18 cellular contexts compared by ENCODE assay signal in genomic region chr5:137880313-137880712, GRCh38. TPM values are rescaled to one million over a fixed set of nuclear protein-coding genes. Genes with fewer than 3 reads are reported as not detected.
DNase-seq lines count a peak whose midpoint lies in the region; ATAC-seq, FAIRE-seq and TF ChIP-seq lines count a peak whose summit lies in the region.
"Had no signal": no experiment of that assay in that cellular context is flagged by ENCODE, and none has a peak within 500 bp of the region (broad histone marks: within the 10 kb centered on the region; RNA-seq: fewer than 3 reads in every experiment).

No MANE protein-coding gene starts in this region.

- WGBS in esophagus muscularis mucosa, result 56% methylated on average over 1 of the region's 1 CpG

- H3K9ac ChIP-seq in keratinocyte (ENCODE audit: control insufficient read depth, extremely low read depth, insufficient read depth, low read length), result no peak overlapping the region

- peaks cover 0 to 3% (median 0%) of the 10 kb centered on the region in 4 donors for H3K36me3 ChIP-seq in esophagus muscularis mucosa
- H3K36me3 ChIP-seq in keratinocyte (ENCODE audit: control insufficient read depth in 2 of 2, extremely low read depth in 1 of 2, insufficient read depth in 2 of 2, low read length in 2 of 2), result no peaks in the 10 kb centered on the region

- dilution Hi-C loops in keratinocyte (cut with MboI; ENCODE audit: extremely low pct_ligation_motif_present, low sequenced_read_pairs), result no loop called here

- peak; percentile 53 for FAIRE-seq in keratinocyte (lab: Jason Lieb, UNC)
- FAIRE-seq: islet of Langerhans, small intestine had no signal

- peak overlapping the region in 3 of 4 donors; percentile 17 to 21 (median 19) for H3K4me3 ChIP-seq in esophagus muscularis mucosa
- peak overlapping the region in 1 of 3 experiments; percentile 11 for H3K4me3 ChIP-seq in keratinocyte (ENCODE audit: control insufficient read depth in 2 of 3, extremely low read depth in 1 of 3, insufficient read depth in 2 of 3, low read depth in 1 of 3, low read length in 3 of 3)
- H3K4me3 ChIP-seq: testis had no signal

- no peaks in the 10 kb centered on the region for H4K20me1 ChIP-seq in keratinocyte (ENCODE audit: control insufficient read depth, extremely low read depth, insufficient read depth, low read length)

- H3K79me2 ChIP-seq in keratinocyte (ENCODE audit: control insufficient read depth, insufficient read depth, low read length), result no peaks in the 10 kb centered on the region

- no peaks in the 10 kb centered on the region for H3K27me3 Mint-ChIP-seq in type B pancreatic cell

- DNase-seq in RWPE1 (ENCODE audit: low spot score) (peak; percentile 15), esophagus muscularis mucosa (ENCODE audit: extremely low spot score) (no peak), keratinocyte (ENCODE audit: low read depth, low spot score) (peak; percentile 70), superior temporal gyrus (ENCODE audit: extremely low spot score) (peak; percentile 94), GM13977 (ENCODE audit: low spot score) (no peak), UCSD-AML1 (lab: John Stamatoyannopoulos, UW; ENCODE audit: unreplicated experiment) (no peak), type B pancreatic cell (ENCODE audit: extremely low spot score, unreplicated experiment) (no peak)
- DNase-seq: activated CD4-positive, CD25-positive, alpha-beta regulatory T cell; COR-L47; NCI-H2081; NCI-H524; small intestine; stimulated activated CD4-positive, alpha-beta T cell treated with anti-CD3 and anti-CD28 coated beads, Interleukin-4, amount 100 ng/mL, for 24 hours; testis had no signal

- H3K9me3 Mint-ChIP-seq in type B pancreatic cell, result no peaks in the 10 kb centered on the region
- H3K9me3 Mint-ChIP-seq: T-helper 2 cell treated with Interferon-gamma antibody and Interleukin-4, amounts not matched to agents 5 μg/mL and 100 μg/mL, for 36 hours had no signal

- in situ Hi-C loops in GM13977 (cut with MboI; ENCODE audit: low pct_unique_long_range_greater_than_20kb, low sequenced_read_pairs, unreplicated experiment), result no loop called here

- H3K27ac ChIP-seq in RWPE1 (no peak overlapping the region), esophagus muscularis mucosa (replicated peaks in 1 of 4) (peak overlapping the region; percentile 62 to 70 (median 65)), keratinocyte (ENCODE audit: control insufficient read depth, insufficient read depth, low read length) (peak overlapping the region; percentile 18)
- H3K27ac ChIP-seq: testis had no signal

- peak; percentile 43 for TF ChIP-seq EP300 in esophagus muscularis mucosa (IDR thresholded peaks at IDR 0.05)

- no peak for TF ChIP-seq POLR2A in esophagus muscularis mucosa (IDR thresholded peaks at IDR 0.05; ENCODE audit: low read depth)

- no peaks in the 10 kb centered on the region for H3K36me3 Mint-ChIP-seq in type B pancreatic cell

- H3K27ac Mint-ChIP-seq in type B pancreatic cell, result no peak overlapping the region
- H3K27ac Mint-ChIP-seq: T-helper 2 cell treated with Interferon-gamma antibody and Interleukin-4, amounts not matched to agents 5 μg/mL and 100 μg/mL, for 36 hours had no signal

- H3K4me1 Mint-ChIP-seq in type B pancreatic cell (ENCODE audit: unreplicated experiment), result no peaks in the 10 kb centered on the region

- no peaks in the 10 kb centered on the region for H3K27me3 ChIP-seq in esophagus muscularis mucosa
- H3K27me3 ChIP-seq in keratinocyte (ENCODE audit: control insufficient read depth, extremely low read depth, insufficient read depth, low read length), result no peaks in the 10 kb centered on the region
- H3K27me3 ChIP-seq: testis had no signal

- H3K4me2 ChIP-seq in keratinocyte (ENCODE audit: control insufficient read depth, extremely low read depth, insufficient read depth, low read depth, low read length), result peak overlapping the region; percentile 47

- no peak for TF ChIP-seq CTCF in RWPE1 (conservative IDR thresholded peaks at IDR 0.05; ENCODE audit: low read depth)
- TF ChIP-seq CTCF in esophagus muscularis mucosa (IDR thresholded peaks at IDR 0.05), result no peak
- no peak for TF ChIP-seq CTCF in keratinocyte (optimal IDR thresholded peaks at IDR 0.05 in 1 of 3, IDR thresholded peaks at IDR 0.05 in 1 of 3, conservative IDR thresholded peaks at IDR 0.05 in 1 of 3; ENCODE audit: extremely low read depth in 1 of 3, insufficient read depth in 2 of 3, low read length in 3 of 3)
- no peak for TF ChIP-seq CTCF in GM13977 (IDR thresholded peaks at IDR 0.05; ENCODE audit: extremely low read depth, insufficient read depth, missing control alignments)
- TF ChIP-seq CTCF in type B pancreatic cell (conservative IDR thresholded peaks at IDR 0.05), result no peak

- POLR2A ChIA-PET in RWPE1 (lab: Yijun Ruan, JAX; ENCODE audit: low non-redundant PET), result no interaction called here

- no peaks in the 10 kb centered on the region for H3K9me3 ChIP-seq in esophagus muscularis mucosa
- no peaks in the 10 kb centered on the region for H3K9me3 ChIP-seq in keratinocyte (ENCODE audit: control insufficient read depth, low read depth, low read length)
- H3K9me3 ChIP-seq: testis had no signal

- no peak overlapping the region for H2AFZ ChIP-seq in keratinocyte (ENCODE audit: control insufficient read depth, low read length)

- H3K4me1 ChIP-seq in esophagus muscularis mucosa (peaks cover 0 to 14% (median 4%) of the 10 kb centered on the region in 4 donors), keratinocyte (ENCODE audit: control insufficient read depth, extremely low read depth, insufficient read depth, low read length) (peaks cover 17% of the 10 kb centered on the region)
- H3K4me1 ChIP-seq: testis had no signal

- no peaks in the 10 kb centered on the region for H3K9me1 ChIP-seq in keratinocyte (ENCODE audit: control insufficient read depth, extremely low read depth, insufficient read depth, low read length)

- intact Hi-C loops in esophagus muscularis mucosa (cut with DNase I), result no loop called here

- CTCF ChIA-PET in RWPE1 (lab: Yijun Ruan, JAX), result interaction anchor here (1.2 kb wide), 1 partner anchor 102 kb away, joined by 4 read pairs; no protein-coding TSS in a partner anchor

- no peak overlapping the region for H3K4me3 Mint-ChIP-seq in type B pancreatic cell
- H3K4me3 Mint-ChIP-seq: T-helper 2 cell treated with Interferon-gamma antibody and Interleukin-4, amounts not matched to agents 5 μg/mL and 100 μg/mL, for 36 hours had no signal

- ATAC-seq in HG02852 (IDR thresholded peaks at IDR 0.05; ENCODE audit: unreplicated experiment), result no peak

RNA-seq across cellular contexts. Expression of gene PKD2L2, which starts 8.9 kb away (rescaled TPM):
- total RNA-seq in esophagus muscularis mucosa, result under 1 TPM in 1 of 4 donors, not detected in 3; 0.39 TPM
- polyA plus RNA-seq in keratinocyte, result 0.10 TPM in 1 of 3 replicates, not detected in the others
- not detected for polyA plus RNA-seq in keratinocyte (2011; ENCODE audit: low read depth)
- polyA plus RNA-seq in keratinocyte (2011; cell fraction: cytosol; rRNA removed), result not detected in 2 replicates
- polyA plus RNA-seq in keratinocyte (2011; cell fraction: nucleus; rRNA removed), result not detected in 2 replicates
- polyA plus RNA-seq in keratinocyte (2012; ENCODE audit: low replicate concordance), result not detected in 2 replicates
- polyA minus RNA-seq in keratinocyte, result not detected in 3 replicates
- polyA minus RNA-seq in keratinocyte (2011; cell fraction: cytosol; rRNA and poly(A)+ RNA removed), result not detected
- not detected in 2 replicates for polyA minus RNA-seq in keratinocyte (2011; cell fraction: nucleus; rRNA and poly(A)+ RNA removed)
- total RNA-seq in type B pancreatic cell (ENCODE audit: low replicate concordance), result not detected in 2 replicates
- total RNA-seq: Daoy had no signal
- polyA plus RNA-seq: small intestine had no signal

RNA-seq across cellular contexts. Expression of gene MYOT, which starts 12.7 kb away (rescaled TPM):
- 10 to 100 TPM; 19.4 to 35.6 (median 30.0) TPM for total RNA-seq in esophagus muscularis mucosa
- polyA plus RNA-seq in keratinocyte, result 0.55 to 1.5 TPM (median 0.76 TPM) in 3 replicates
- polyA plus RNA-seq in keratinocyte (2011; ENCODE audit: low read depth), result not detected
- 0.52 and 0.80 TPM in 2 replicates for polyA plus RNA-seq in keratinocyte (2011; cell fraction: cytosol; rRNA removed)
- polyA plus RNA-seq in keratinocyte (2011; cell fraction: nucleus; rRNA removed), result 0.45 and 0.73 TPM in 2 replicates
- 0.18 and 0.61 TPM in 2 replicates for polyA plus RNA-seq in keratinocyte (2012; ENCODE audit: low replicate concordance)
- polyA minus RNA-seq in keratinocyte, result 0.61 to 0.66 TPM in 2 of 3 replicates, not detected in the other
- polyA minus RNA-seq in keratinocyte (2011; cell fraction: cytosol; rRNA and poly(A)+ RNA removed), result not detected
- not detected in 2 replicates for polyA minus RNA-seq in keratinocyte (2011; cell fraction: nucleus; rRNA and poly(A)+ RNA removed)
- total RNA-seq in type B pancreatic cell (ENCODE audit: low replicate concordance), result 0.56 TPM in 1 of 2 replicates, not detected in the other
- total RNA-seq: Daoy had no signal

Comparison
In these comparisons a context has a peak if more than half of its experiments do, and no peak if none do; other contexts are left out.
1. DNase-seq: peak in RWPE1 (single experiment), keratinocyte (single experiment) and superior temporal gyrus (single experiment); none in esophagus muscularis mucosa (single experiment), GM13977 (single experiment), UCSD-AML1 (single experiment) and type B pancreatic cell (single experiment).
2. RNA of gene MYOT, which starts 12.7 kb away (total RNA-seq): 19.4 to 35.6 TPM in esophagus muscularis mucosa; 0.56 TPM in type B pancreatic cell; every median in the first group is over 10 times any median in the second.